In the genomic region with DNA sequence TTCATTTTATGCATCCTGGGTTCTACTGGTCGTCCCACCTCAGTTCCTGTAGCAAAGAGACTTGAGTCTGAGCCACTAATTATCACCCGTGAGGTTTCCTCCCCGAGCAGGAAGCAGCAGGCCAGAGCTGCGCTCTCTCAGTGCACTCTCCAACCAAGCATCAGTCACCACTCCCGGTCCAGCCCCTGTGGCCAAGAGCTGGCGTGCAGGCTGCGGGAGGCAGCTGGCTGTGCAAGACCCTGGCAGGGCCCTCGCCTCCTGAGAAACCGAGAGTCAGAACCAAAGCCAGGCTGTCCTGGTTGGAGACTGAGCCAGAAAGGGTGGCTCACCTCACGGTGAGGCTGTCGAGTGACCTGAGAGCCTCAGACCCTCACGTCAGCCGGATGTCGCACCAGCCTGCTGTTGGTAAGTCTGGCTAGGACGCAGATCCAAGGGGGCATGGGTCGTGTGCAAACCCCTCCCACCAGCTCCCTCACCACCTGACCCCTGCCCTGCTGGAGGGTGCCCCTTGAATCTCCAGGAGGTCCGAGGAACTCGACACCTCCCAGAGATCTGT, we compare ENCODE assay signal across 17 cellular contexts. TPM values are rescaled to one million over a fixed set of nuclear protein-coding genes. Genes with fewer than 3 reads are reported as not detected.
DNase-seq lines count a peak whose midpoint lies in the region; ATAC-seq and TF ChIP-seq lines count a peak whose summit lies in the region.
"Had no signal": no experiment of that assay in that cellular context is flagged by ENCODE, and none has a peak within 500 bp of the region (broad histone marks: within the 10 kb centered on the region; RNA-seq: fewer than 3 reads in every experiment).

No MANE protein-coding gene starts in this region.

- peaks cover 2% of the 10 kb centered on the region for H3K36me3 Mint-ChIP-seq in osteocyte (ENCODE audit: unreplicated experiment)
- H3K36me3 Mint-ChIP-seq: naive thymus-derived CD8-positive, alpha-beta T cell had no signal

- DNase-seq in Daoy (ENCODE audit: low read depth) (peak; percentile 74), NCI-H2081 treated with DMSO at 0.1 percent for 48 hours (lab: John Stamatoyannopoulos, UW) (peak; percentile 60), choroid plexus epithelial cell (ENCODE audit: low read depth) (peak; percentile 77), osteocyte (ENCODE audit: extremely low spot score, unreplicated experiment) (no peak), NCI-H524 (lab: John Stamatoyannopoulos, UW) (no peak), AML-193 (lab: John Stamatoyannopoulos, UW) (no peak), foreskin melanocyte (no peak)
- DNase-seq: activated T-cell treated with anti-CD3 and anti-CD28 coated beads, Interleukin-2, amount 50 U/mL, for 1 hour; CD4-positive, alpha-beta T cell; heart left ventricle; naive thymus-derived CD8-positive, alpha-beta T cell; NCI-H1694; stimulated activated naive CD8-positive, alpha-beta T cell treated with anti-CD3 and anti-CD28 coated beads, Interleukin-15, amount 100 ng/mL, for 72 hours; SW 1271 had no signal

- no peaks in the 10 kb centered on the region for H3K9me3 Mint-ChIP-seq in osteocyte (ENCODE audit: unreplicated experiment)
- H3K9me3 Mint-ChIP-seq: CD4-positive, alpha-beta T cell; naive thymus-derived CD8-positive, alpha-beta T cell; stimulated activated naive CD8-positive, alpha-beta T cell treated with anti-CD3 and anti-CD28 coated beads, Interleukin-15, amount 100 ng/mL, for 72 hours had no signal

- H3K4me3 ChIP-seq in choroid plexus epithelial cell (ENCODE audit: low read depth, low read length) = peak overlapping the region; percentile 20
- H3K4me3 ChIP-seq: heart left ventricle had no signal

- no peak for ATAC-seq in GM21717 (IDR thresholded peaks at IDR 0.05; ENCODE audit: unreplicated experiment)
- ATAC-seq: heart left ventricle; left lobe of liver; naive thymus-derived CD8-positive, alpha-beta T cell; right cardiac atrium; stimulated activated naive CD8-positive, alpha-beta T cell treated with anti-CD3 and anti-CD28 coated beads, Interleukin-15, amount 100 ng/mL, for 72 hours had no signal

- peak overlapping the region; percentile 24 for H3K4me3 Mint-ChIP-seq in osteocyte (ENCODE audit: unreplicated experiment)
- H3K4me3 Mint-ChIP-seq: CD4-positive, alpha-beta T cell; naive thymus-derived CD8-positive, alpha-beta T cell; stimulated activated naive CD8-positive, alpha-beta T cell treated with anti-CD3 and anti-CD28 coated beads, Interleukin-15, amount 100 ng/mL, for 72 hours had no signal

- peaks cover 49% of the 10 kb centered on the region for H3K4me1 Mint-ChIP-seq in osteocyte (ENCODE audit: unreplicated experiment)
- H3K4me1 Mint-ChIP-seq: naive thymus-derived CD8-positive, alpha-beta T cell had no signal

- peak overlapping the region; percentile 90 for H3K27ac Mint-ChIP-seq in osteocyte (ENCODE audit: unreplicated experiment)
- H3K27ac Mint-ChIP-seq: CD4-positive, alpha-beta T cell; naive thymus-derived CD8-positive, alpha-beta T cell; stimulated activated naive CD8-positive, alpha-beta T cell treated with anti-CD3 and anti-CD28 coated beads, Interleukin-15, amount 100 ng/mL, for 72 hours had no signal

- TF ChIP-seq CTCF in choroid plexus epithelial cell (conservative IDR thresholded peaks at IDR 0.05; ENCODE audit: low read depth, low read length) (peak; percentile 22), osteocyte (IDR thresholded peaks at IDR 0.05) (no peak)

- no peaks in the 10 kb centered on the region for H3K27me3 Mint-ChIP-seq in osteocyte (ENCODE audit: unreplicated experiment)

RNA-seq across cellular contexts. Expression of a gene that starts 7.1 kb away (rescaled TPM):
- total RNA-seq in Daoy (2014; rRNA removed; shearing (Covaris generic)) = 13.1 and 14.6 TPM in 2 replicates
- 19.3 and 22.7 TPM in 2 replicates for total RNA-seq in osteocyte
- total RNA-seq: CD4-positive, alpha-beta T cell; naive thymus-derived CD8-positive, alpha-beta T cell had no signal

Comparison
In these comparisons a context has a peak if more than half of its experiments do, and no peak if none do; other contexts are left out.
1. DNase-seq: peak in Daoy (single experiment), NCI-H2081 treated with DMSO at 0.1 percent for 48 hours (single experiment) and choroid plexus epithelial cell (single experiment); none in osteocyte (single experiment), NCI-H524 (0 of 2), AML-193 (0 of 2) and foreskin melanocyte (single experiment).